Comparison of ENCODE assay signal across 19 cellular contexts in the genomic region with DNA sequence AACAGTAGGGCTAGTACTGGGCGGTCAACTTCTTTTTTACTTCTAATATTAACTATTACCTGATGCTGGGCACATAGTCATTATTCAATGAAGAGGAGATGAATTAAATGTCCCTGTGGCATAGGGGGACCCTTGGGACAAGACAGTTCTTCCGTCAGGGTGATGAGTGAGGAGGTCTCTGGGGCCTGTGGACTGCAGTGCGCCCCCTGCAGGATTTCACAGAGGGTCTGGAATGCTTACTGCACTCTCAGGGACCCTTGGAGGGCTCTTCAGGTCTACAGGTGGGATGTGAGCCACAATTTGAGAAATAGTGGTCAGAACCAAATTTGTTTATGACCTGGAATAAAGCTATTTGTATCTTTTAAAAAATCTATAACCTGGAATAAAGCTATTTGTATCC.
DNase-seq lines count a peak whose midpoint lies in the region; ATAC-seq and TF ChIP-seq lines count a peak whose summit lies in the region.
"Had no signal": no experiment of that assay in that cellular context is flagged by ENCODE, and none has a peak within 500 bp of the region (broad histone marks: within the 10 kb centered on the region; RNA-seq: fewer than 3 reads in every experiment).

No MANE protein-coding gene starts in this region.

- TF ChIP-seq POLR2A in NB4 (IDR thresholded peaks at IDR 0.05; ENCODE audit: extremely low read depth, insufficient read length) = no peak
- TF ChIP-seq POLR2A in lower leg skin (IDR thresholded peaks at IDR 0.05) = no peak

- H3K27me3 ChIP-seq in A673 (replicated peaks; ENCODE audit: insufficient read depth, low read depth, low read length, poor library complexity) = peaks cover 42% of the 10 kb centered on the region
- no peaks in the 10 kb centered on the region for H3K27me3 ChIP-seq in effector memory CD4-positive, alpha-beta T cell (replicated peaks; ENCODE audit: control insufficient read depth, insufficient read depth, low read length, poor library complexity, severe bottlenecking)
- H3K27me3 ChIP-seq: brain microvascular endothelial cell, heart right ventricle, suprapubic skin had no signal

- POLR2A ChIA-PET in A673 (lab: Charles Lee; ENCODE audit: low non-redundant PET) = no interaction called here

- H3K4me1 ChIP-seq in A673 (ENCODE audit: insufficient read depth, low read length, poor library complexity, severe bottlenecking) = no peaks in the 10 kb centered on the region
- no peaks in the 10 kb centered on the region for H3K4me1 ChIP-seq in effector memory CD4-positive, alpha-beta T cell (ENCODE audit: control insufficient read depth, insufficient read depth, low read length, poor library complexity, severe bottlenecking)
- H3K4me1 ChIP-seq: heart right ventricle, suprapubic skin had no signal

- H3K4me3 ChIP-seq in A673 (ENCODE audit: low read depth, low read length, poor library complexity, severe bottlenecking) (no peak overlapping the region), GM12864 (ENCODE audit: low read depth, low read length) (no peak overlapping the region), NB4 (ENCODE audit: low read depth, low read length) (no peak overlapping the region), fibroblast of villous mesenchyme (ENCODE audit: low read depth, low read length) (no peak overlapping the region), lower leg skin (ENCODE audit: low read depth, poor library complexity, severe bottlenecking) (no peak overlapping the region)
- H3K4me3 ChIP-seq in effector memory CD4-positive, alpha-beta T cell (ENCODE audit: insufficient read depth, low read depth, low read length, poor library complexity, severe bottlenecking) = no peak overlapping the region
- H3K4me3 ChIP-seq: heart right ventricle, suprapubic skin had no signal

- ATAC-seq in HG02884 (IDR thresholded peaks at IDR 0.05; ENCODE audit: unreplicated experiment) = no peak
- ATAC-seq: activated T-cell treated with anti-CD3 and anti-CD28 coated beads, Interleukin-2, amount 50 U/mL, for 4 hours; esophagus mucosa; heart right ventricle had no signal

- no peaks in the 10 kb centered on the region for H3K36me3 ChIP-seq in A673 (ENCODE audit: insufficient read depth, low read length, poor library complexity, severe bottlenecking)
- H3K36me3 ChIP-seq in effector memory CD4-positive, alpha-beta T cell (ENCODE audit: control insufficient read depth, insufficient read depth, low read length) = no peaks in the 10 kb centered on the region
- H3K36me3 ChIP-seq: brain microvascular endothelial cell, heart right ventricle, suprapubic skin had no signal

- BruUV-seq in A673 (replicated peaks; lab: Mats Ljungman, UMichigan) = no TSS peak

- CTCF ChIA-PET in A673 (lab: Charles Lee) = no interaction called here

- TF ChIP-seq CTCF in A673 (conservative IDR thresholded peaks at IDR 0.05; ENCODE audit: low read depth, low read length) (peak; percentile 59), GM12864 (IDR thresholded peaks at IDR 0.05; ENCODE audit: low read depth, low read length, missing control alignments) (peak; percentile 53), NB4 (IDR thresholded peaks at IDR 0.05; ENCODE audit: low read depth, low read length) (peak; percentile 68), fibroblast of villous mesenchyme (IDR thresholded peaks at IDR 0.05; ENCODE audit: insufficient read depth, low read depth, low read length) (peak; percentile 28), lower leg skin (IDR thresholded peaks at IDR 0.05) (no peak)

- WGBS in lower leg skin, 2 donors = 57 to 59% methylated on average over 3 of the region's 3 CpGs

- H3K9me3 ChIP-seq in A673 (ENCODE audit: low read depth, low read length, poor library complexity, severe bottlenecking) = no peaks in the 10 kb centered on the region
- no peaks in the 10 kb centered on the region for H3K9me3 ChIP-seq in effector memory CD4-positive, alpha-beta T cell (ENCODE audit: control insufficient read depth, low read length)
- H3K9me3 ChIP-seq: heart right ventricle, suprapubic skin had no signal

- DNase-seq in A673 (ENCODE audit: low spot score) (peak; percentile 28), GM12864 (ENCODE audit: low read depth) (no peak), NB4 (ENCODE audit: low read depth) (peak; percentile 38), fibroblast of villous mesenchyme (ENCODE audit: low read depth) (no peak), lower leg skin (ENCODE audit: low spot score in 2 of 2) (no peak), NCI-H1930 (lab: John Stamatoyannopoulos, UW) (no peak)
- DNase-seq in effector memory CD4-positive, alpha-beta T cell = no peak
- DNase-seq: activated naive CD8-positive, alpha-beta T cell treated with anti-CD3 and anti-CD28 coated beads for 36 hours; activated T-cell treated with anti-CD3 and anti-CD28 coated beads, Interleukin-2, amount 50 U/mL, for 4 hours; brain microvascular endothelial cell; GDM1; heart right ventricle; KBM-7; NCI-H1417 treated with DMSO at 0.1 percent for 48 hours; NCI-H446 treated with DMSO at 0.1 percent for 48 hours; stimulated activated CD4-positive, alpha-beta T cell treated with anti-CD3 and anti-CD28 coated beads, Interleukin-4, amount 100 ng/mL, for 4 hours had no signal

- intact Hi-C loops in A673 (cut with micrococcal nuclease; ENCODE audit: unreplicated experiment) (no loop called here), lower leg skin (cut with DNase I; ENCODE audit: low total_unique reads) (no loop called here)

- no peak overlapping the region for H3K27ac ChIP-seq in A673 (ENCODE audit: low read depth, low read length, poor library complexity, severe bottlenecking)
- no peak overlapping the region for H3K27ac ChIP-seq in effector memory CD4-positive, alpha-beta T cell (ENCODE audit: insufficient read depth, low read length, poor library complexity, severe bottlenecking)
- H3K27ac ChIP-seq: brain microvascular endothelial cell, heart right ventricle, suprapubic skin had no signal

Comparison
In these comparisons a context has a peak if more than half of its experiments do, and no peak if none do; other contexts are left out.
1. DNase-seq: peak in A673 (single experiment) and NB4 (single experiment); none in GM12864 (single experiment), fibroblast of villous mesenchyme (single experiment), lower leg skin (0 of 2), effector memory CD4-positive, alpha-beta T cell (0 of 3) and NCI-H1930 (0 of 2).
2. CTCF ChIP-seq: peak in A673 (single experiment), GM12864 (single experiment), NB4 (single experiment) and fibroblast of villous mesenchyme (single experiment); none in lower leg skin (0 of 3).